ENCODE assay signal across 8 cellular contexts in genomic region chr5:131265318-131265803, GRCh38. TPM values are rescaled to one million over a fixed set of nuclear protein-coding genes. Genes with fewer than 3 reads are reported as not detected.
DNase-seq lines count a peak whose midpoint lies in the region; ATAC-seq, FAIRE-seq and TF ChIP-seq lines count a peak whose summit lies in the region.

No MANE protein-coding gene starts in this region.

- CTCF ChIA-PET in AG04449 (lab: Yijun Ruan, JAX): interaction anchor here (0.9 to 2.8 kb wide), 6 partner anchors 9 to 146 kb away, joined by 3 to 9 read pairs (median 4); no protein-coding TSS in a partner anchor
- CTCF ChIA-PET in PC-3 (lab: Charles Lee): no interaction called here

- peak overlapping the region; percentile 91 for H3K4me2 ChIP-seq in PC-3 (ENCODE audit: low read length)

- no peaks in the 10 kb centered on the region for H3K9me3 Mint-ChIP-seq in natural killer cell treated with Interleukin-12 subunit alpha and Interleukin-12 subunit beta and Interleukin-15 and Interleukin-18, amount 100 ng/mL, for 72 hours

- no peak for TF ChIP-seq CTCF in AG04449 (IDR thresholded peaks at IDR 0.05; ENCODE audit: insufficient read depth, low read length, missing control alignments)
- TF ChIP-seq CTCF in PC-3 (conservative IDR thresholded peaks at IDR 0.05; ENCODE audit: low read depth, low read length): peak; percentile 43

- peak overlapping the region; percentile 80; the same call in 1 of the 2 replicates for H3K9ac ChIP-seq in PC-3 (ENCODE audit: low read length)

- BruUV-seq in PC-3 (replicated peaks; lab: Mats Ljungman, UMichigan): no TSS peak

- peaks cover 6% of the 10 kb centered on the region for H3K36me3 Mint-ChIP-seq in natural killer cell treated with Interleukin-12 subunit alpha and Interleukin-12 subunit beta and Interleukin-15 and Interleukin-18, amount 100 ng/mL, for 72 hours

- H3K9me2 ChIP-seq in PC-3 (replicated peaks; ENCODE audit: low read length): no peaks in the 10 kb centered on the region

- H3K27ac Mint-ChIP-seq in natural killer cell treated with Interleukin-12 subunit alpha and Interleukin-12 subunit beta and Interleukin-15 and Interleukin-18, amount 100 ng/mL, for 72 hours: peak overlapping the region; percentile 86 to 97

- H3K27me3 Mint-ChIP-seq in natural killer cell treated with Interleukin-12 subunit alpha and Interleukin-12 subunit beta and Interleukin-15 and Interleukin-18, amount 100 ng/mL, for 72 hours: no peaks in the 10 kb centered on the region

- H3K4me3 ChIP-seq in AG04449 (ENCODE audit: low read depth, low read length) (peak overlapping the region; percentile 88), PC-3 (ENCODE audit: low read length) (peak overlapping the region; percentile 95)

- H3K79me2 ChIP-seq in PC-3 (ENCODE audit: low read length): peaks cover 56% of the 10 kb centered on the region

- peaks cover 11% of the 10 kb centered on the region for H3K4me1 ChIP-seq in PC-3 (ENCODE audit: insufficient read depth, low read length)

- peak overlapping the region; percentile 96 for H3K4me3 Mint-ChIP-seq in natural killer cell treated with Interleukin-12 subunit alpha and Interleukin-12 subunit beta and Interleukin-15 and Interleukin-18, amount 100 ng/mL, for 72 hours

- DNase-seq in AG04449 (ENCODE audit: low read depth, low spot score) (no peak), GM12891 (ENCODE audit: insufficient read length, low spot score) (no peak), PC-3 (peak; percentile 54), dermis blood vessel endothelial cell (peak; percentile 56)
- DNase-seq in natural killer cell treated with Interleukin-12 subunit alpha and Interleukin-12 subunit beta and Interleukin-15 and Interleukin-18, amount 100 ng/mL, for 72 hours (ENCODE audit: low spot score): no peak

- no peak overlapping the region; the same call in 1 of the 2 replicates for H2AFZ ChIP-seq in PC-3 (ENCODE audit: low read length)

- no peaks in the 10 kb centered on the region for H3K36me3 ChIP-seq in PC-3 (ENCODE audit: low read depth, low read length)

- peaks cover 4% of the 10 kb centered on the region; the same call in 1 of the 2 replicates for H4K20me1 ChIP-seq in PC-3 (ENCODE audit: low read length)

- H3K27me3 ChIP-seq in PC-3 (ENCODE audit: low read length): no peaks in the 10 kb centered on the region

- H3K4me1 Mint-ChIP-seq in natural killer cell treated with Interleukin-12 subunit alpha and Interleukin-12 subunit beta and Interleukin-15 and Interleukin-18, amount 100 ng/mL, for 72 hours (ENCODE audit: low read depth in 2 of 2): peaks cover 22 to 38% of the 10 kb centered on the region in 2 donors

- intact Hi-C loops in PC-3 (cut with micrococcal nuclease): loop anchor here (2.0 to 5.0 kb wide), 3 partner anchors 13 to 152 kb away; no protein-coding TSS in a partner anchor

- H3F3A ChIP-seq in PC-3 (ENCODE audit: low read length, unreplicated experiment): no peaks in the 10 kb centered on the region

- no peaks in the 10 kb centered on the region for H3K9me3 ChIP-seq in PC-3 (ENCODE audit: low read length)

- ATAC-seq in HG02981 (IDR thresholded peaks at IDR 0.05; ENCODE audit: unreplicated experiment) (peak; percentile 36), PC-3 (no peak), HG03469 (IDR thresholded peaks at IDR 0.05; ENCODE audit: unreplicated experiment) (no peak), HG03025 (IDR thresholded peaks at IDR 0.05; ENCODE audit: low FRiP score, unreplicated experiment) (no peak)
- no peak for ATAC-seq in natural killer cell treated with Interleukin-12 subunit alpha and Interleukin-12 subunit beta and Interleukin-15 and Interleukin-18, amount 100 ng/mL, for 72 hours

- FAIRE-seq in GM12891 (lab: Jason Lieb, UNC): peak; percentile 59

- no peak overlapping the region for H3K27ac ChIP-seq in PC-3 (ENCODE audit: low read length)

- POLR2A ChIA-PET in AG04449 (lab: Yijun Ruan, JAX): no interaction called here
- POLR2A ChIA-PET in PC-3 (lab: Charles Lee; ENCODE audit: unreplicated experiment): no interaction called here

- no peak for TF ChIP-seq POLR2A in GM12891 (IDR thresholded peaks at IDR 0.05; ENCODE audit: low read depth, low read length)

TF ChIP-seq in GM12891, 5 proteins besides CTCF, POLR2A, EP300 and RAD21:
- TF ChIP-seq POU2F2 (IDR thresholded peaks at IDR 0.05; ENCODE audit: low read depth, low read length) (no peak), POLR2AphosphoS5 (IDR thresholded peaks at IDR 0.05; ENCODE audit: low read depth, low read length) (no peak), PAX5 (IDR thresholded peaks at IDR 0.05; ENCODE audit: insufficient read depth, low read length, severe bottlenecking) (no peak), SPI1 (IDR thresholded peaks at IDR 0.05; ENCODE audit: low read depth, low read length) (no peak), TAF1 (IDR thresholded peaks at IDR 0.05; ENCODE audit: low read depth, low read length) (no peak)

RNA-seq across cellular contexts. Expression of gene CDC42SE2, which starts 1.5 kb away (rescaled TPM):
- 54.8 TPM for polyA plus RNA-seq in GM12891 (2012; ENCODE audit: low read depth, missing spikeins)
- total RNA-seq in PC-3 (2014; rRNA removed): 10.5 and 13.3 TPM in 2 replicates
- total RNA-seq in dermis blood vessel endothelial cell: 54.6 and 55.5 TPM in 2 replicates
- 100 to 1,000 TPM in 1 of 2 donors, 10 to 100 TPM in 1; 78.2 to 120 TPM for total RNA-seq in natural killer cell treated with Interleukin-12 subunit alpha and Interleukin-12 subunit beta and Interleukin-15 and Interleukin-18, amount 100 ng/mL, for 72 hours

Comparison
In these comparisons a context has a peak if more than half of its experiments do, and no peak if none do; other contexts are left out.
1. DNase-seq: peak in PC-3 (single experiment) and dermis blood vessel endothelial cell (single experiment); none in AG04449 (single experiment), GM12891 (single experiment) and natural killer cell treated with Interleukin-12 subunit alpha and Interleukin-12 subunit beta and Interleukin-15 and Interleukin-18, amount 100 ng/mL, for 72 hours (single experiment).